In the genomic region with DNA sequence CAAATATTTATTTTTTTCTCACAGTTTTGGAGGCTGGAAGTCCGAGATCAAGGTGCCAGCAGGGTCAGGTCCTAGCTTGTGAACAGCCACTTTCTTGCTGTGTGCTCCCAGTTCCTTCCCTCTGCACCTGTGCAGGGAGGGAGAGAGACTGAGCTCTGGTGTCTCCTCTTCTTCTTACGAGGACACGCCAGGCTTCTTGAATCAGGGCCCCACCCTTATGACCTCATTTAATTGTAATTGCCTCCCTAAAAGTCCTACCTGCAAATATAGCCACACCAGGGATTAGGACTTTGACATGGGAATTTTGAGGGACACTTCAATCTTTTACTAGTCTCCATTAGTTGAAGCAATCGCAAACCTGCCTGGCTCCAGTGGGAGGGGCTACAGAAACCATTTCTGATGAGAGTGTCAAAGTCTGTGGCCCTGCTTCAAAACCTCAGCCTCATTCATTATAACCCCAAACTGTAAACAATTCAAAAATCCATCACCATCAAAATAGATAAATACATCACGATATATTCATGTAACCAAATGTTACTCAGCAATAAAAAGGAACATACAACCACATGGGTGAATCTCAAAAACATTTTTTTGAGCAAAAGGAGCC, we compare ENCODE assay signal across 21 cellular contexts.
"Had no signal": no experiment of that assay in that cellular context is flagged by ENCODE, and none has a peak within 500 bp of the region (broad histone marks: within the 10 kb centered on the region; RNA-seq: fewer than 3 reads in every experiment).

No MANE protein-coding gene starts in this region.

- DNase-seq: activated B cell treated with CpG ODN at 0.5 μM for 24 hours; activated CD4-positive, alpha-beta T cell treated with anti-CD3 and anti-CD28 coated beads for 36 hours; activated CD4-positive, alpha-beta T cell treated with anti-CD3 and anti-CD28 coated beads, Interleukin-2, amount 50 U/mL, for 4 hours; activated CD8-positive, alpha-beta memory T cell treated with anti-CD3 and anti-CD28 coated beads, Interleukin-2, amount 50 U/mL, for 48 hours; activated naive CD4-positive, alpha-beta T cell treated with Interleukin-2 at 50 U/mL for 16 hours; activated naive CD8-positive, alpha-beta T cell treated with anti-CD3 and anti-CD28 coated beads for 36 hours; activated T-cell treated with anti-CD3 and anti-CD28 coated beads, Interleukin-2, amount 50 U/mL, for 48 hours; colonic mucosa; dorsolateral prefrontal cortex; left lung; pancreas; right cardiac atrium; stimulated activated CD4-positive, alpha-beta T cell treated with anti-CD3 and anti-CD28 coated beads, Interleukin-1b, Interleukin-23, amount 100 ng/mL, for 48 hours; stimulated activated naive CD8-positive, alpha-beta T cell treated with anti-CD3 and anti-CD28 coated beads, Interleukin-15, amount 100 ng/mL, for 72 hours; T-helper 17 cell; uterus had no signal

- H3K36me3 ChIP-seq: breast epithelium, colonic mucosa, left lung, pancreas, tibial nerve, uterus had no signal

- ATAC-seq: activated CD4-positive, alpha-beta T cell treated with anti-CD3 and anti-CD28 coated beads for 36 hours; left lung; naive thymus-derived CD8-positive, alpha-beta T cell; pancreas; right cardiac atrium; stimulated activated naive CD8-positive, alpha-beta T cell treated with anti-CD3 and anti-CD28 coated beads, Interleukin-15, amount 100 ng/mL, for 72 hours; T-helper 17 cell had no signal

- H3K27me3 ChIP-seq: breast epithelium, colonic mucosa, dorsolateral prefrontal cortex, left lung, pancreas, tibial nerve, uterus had no signal

- H3K27ac Mint-ChIP-seq: activated B cell treated with CpG ODN at 0.5 μM for 24 hours; activated naive CD8-positive, alpha-beta T cell treated with anti-CD3 and anti-CD28 coated beads for 36 hours; stimulated activated naive CD8-positive, alpha-beta T cell treated with anti-CD3 and anti-CD28 coated beads, Interleukin-15, amount 100 ng/mL, for 72 hours; T-helper 17 cell had no signal

- H3K4me1 Mint-ChIP-seq: activated B cell treated with CpG ODN at 0.5 μM for 24 hours had no signal

- H3K4me1 ChIP-seq: breast epithelium, colonic mucosa, pancreas, uterus had no signal

- H3K4me3 ChIP-seq: breast epithelium, colonic mucosa, dorsolateral prefrontal cortex, left lung, lung, pancreas, tibial nerve, uterus had no signal

- H3K36me3 Mint-ChIP-seq: activated naive CD8-positive, alpha-beta T cell treated with anti-CD3 and anti-CD28 coated beads for 36 hours; naive thymus-derived CD8-positive, alpha-beta T cell had no signal

- H3K27ac ChIP-seq: breast epithelium, colonic mucosa, dorsolateral prefrontal cortex, epithelial cell of prostate, left lung, pancreas, tibial nerve, uterus had no signal

- H3K9me3 Mint-ChIP-seq: activated B cell treated with CpG ODN at 0.5 μM for 24 hours; activated naive CD8-positive, alpha-beta T cell treated with anti-CD3 and anti-CD28 coated beads for 36 hours; naive thymus-derived CD8-positive, alpha-beta T cell; stimulated activated naive CD8-positive, alpha-beta T cell treated with anti-CD3 and anti-CD28 coated beads, Interleukin-15, amount 100 ng/mL, for 72 hours had no signal

- H3K9me3 ChIP-seq: breast epithelium, colonic mucosa, left lung, pancreas, tibial nerve, uterus had no signal

- H3K4me3 Mint-ChIP-seq: activated B cell treated with CpG ODN at 0.5 μM for 24 hours; activated CD4-positive, alpha-beta T cell treated with anti-CD3 and anti-CD28 coated beads for 36 hours; activated naive CD8-positive, alpha-beta T cell treated with anti-CD3 and anti-CD28 coated beads for 36 hours; naive thymus-derived CD8-positive, alpha-beta T cell; stimulated activated naive CD8-positive, alpha-beta T cell treated with anti-CD3 and anti-CD28 coated beads, Interleukin-15, amount 100 ng/mL, for 72 hours; T-helper 17 cell had no signal

- H3K27me3 Mint-ChIP-seq: activated CD4-positive, alpha-beta T cell treated with anti-CD3 and anti-CD28 coated beads for 36 hours; stimulated activated naive CD8-positive, alpha-beta T cell treated with anti-CD3 and anti-CD28 coated beads, Interleukin-15, amount 100 ng/mL, for 72 hours had no signal
